ENCODE assay signal across 1 cellular context in genomic region chr3:44003801-44004200, GRCh38.
TF ChIP-seq lines count a peak whose summit lies in the region.

No MANE protein-coding gene starts in this region.

TF ChIP-seq in GM12878, 131 proteins besides CTCF, POLR2A, EP300 and RAD21 (continued from another document):
- TF ChIP-seq FOS (IDR thresholded peaks at IDR 0.05; ENCODE audit: borderline replicate concordance, extremely low read depth, insufficient read length) (no peak), TCF3 (IDR thresholded peaks at IDR 0.05; ENCODE audit: borderline replicate concordance, insufficient read depth, low read depth, low read length) (no peak)
